In the genomic region with DNA sequence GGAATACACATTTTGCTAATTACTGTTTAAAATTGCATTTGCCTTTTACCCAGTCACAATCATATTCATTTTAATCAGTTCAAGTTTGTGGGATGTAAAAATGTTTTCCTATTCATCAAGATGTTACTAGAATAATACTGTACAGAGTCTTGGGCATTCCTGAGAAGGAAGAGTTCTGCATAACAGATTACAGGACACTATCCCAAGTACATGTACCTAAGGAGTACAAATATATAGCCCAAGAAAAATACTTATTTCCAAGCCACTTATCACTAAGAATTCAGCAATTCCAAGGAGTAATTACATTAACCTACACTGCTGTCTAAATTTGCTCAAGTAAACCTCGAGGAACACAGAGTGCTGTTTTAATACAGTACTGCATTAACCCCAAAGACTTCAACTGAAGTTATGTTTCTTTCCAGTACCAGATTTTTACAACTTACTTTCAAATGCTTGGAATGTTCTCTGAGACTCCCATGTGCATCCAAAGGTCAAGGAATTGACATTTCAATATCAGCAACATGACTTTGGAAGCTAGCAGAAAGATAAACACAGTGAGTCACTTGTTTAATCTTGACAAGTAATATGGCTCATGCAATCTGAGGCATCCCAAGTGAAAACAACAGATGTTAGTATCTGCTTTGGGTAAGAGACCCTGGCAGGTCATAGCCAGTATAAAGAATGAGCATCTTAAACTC, we compare ENCODE assay signal across 13 cellular contexts.
DNase-seq lines count a peak whose midpoint lies in the region; ATAC-seq, FAIRE-seq and TF ChIP-seq lines count a peak whose summit lies in the region.
"Had no signal": no experiment of that assay in that cellular context is flagged by ENCODE, and none has a peak within 500 bp of the region (broad histone marks: within the 10 kb centered on the region; RNA-seq: fewer than 3 reads in every experiment).

No MANE protein-coding gene starts in this region.

- H3K4me3 Mint-ChIP-seq in astrocyte (ENCODE audit: unreplicated experiment) = no peak overlapping the region
- H3K4me3 Mint-ChIP-seq: activated CD4-positive, alpha-beta memory T cell treated with anti-CD3 and anti-CD28 coated beads, Interleukin-2, amount 10 ng/mL, durations not matched to agents 7 days and 5 days; stimulated activated naive B cell treated with anti-CD40 and anti-IgM and Interleukin-4, amounts not matched to agents 10 μg/mL and 1 μg/mL and 100 μg/mL, for 72 hours had no signal

- H3K4me2 ChIP-seq in astrocyte (ENCODE audit: low read length) = peak overlapping the region; percentile 55

- intact Hi-C loops in right cardiac atrium (cut with DNase I) = no loop called here

- no peaks in the 10 kb centered on the region for H3K36me3 ChIP-seq in astrocyte (ENCODE audit: insufficient read depth, low read length)

- peak; percentile 86 for FAIRE-seq in H54 (lab: Jason Lieb, UNC)
- peak; percentile 89 for FAIRE-seq in astrocyte (lab: Jason Lieb, UNC)

- no peaks in the 10 kb centered on the region for H3K9me3 Mint-ChIP-seq in astrocyte (ENCODE audit: unreplicated experiment)
- H3K9me3 Mint-ChIP-seq: activated CD4-positive, alpha-beta memory T cell treated with anti-CD3 and anti-CD28 coated beads, Interleukin-2, amount 10 ng/mL, durations not matched to agents 7 days and 5 days; stimulated activated naive B cell treated with anti-CD40 and anti-IgM and Interleukin-4, amounts not matched to agents 10 μg/mL and 1 μg/mL and 100 μg/mL, for 72 hours had no signal

- no peaks in the 10 kb centered on the region for H3K36me3 Mint-ChIP-seq in astrocyte (ENCODE audit: low read depth, unreplicated experiment)
- H3K36me3 Mint-ChIP-seq: stimulated activated naive B cell treated with anti-CD40 and anti-IgM and Interleukin-4, amounts not matched to agents 10 μg/mL and 1 μg/mL and 100 μg/mL, for 72 hours had no signal

- H3K27ac ChIP-seq in astrocyte (ENCODE audit: low read depth, low read length) (peak overlapping the region; percentile 25), right cardiac atrium (ENCODE audit: low read length) (no peak overlapping the region)

- WGBS in right cardiac atrium = 42% methylated on average over 1 of the region's 1 CpG

- H3K4me1 ChIP-seq in astrocyte (ENCODE audit: insufficient read depth, low read length) (peaks cover 9% of the 10 kb centered on the region), right cardiac atrium (ENCODE audit: control insufficient read depth, insufficient read depth, low read length) (peaks cover 2% of the 10 kb centered on the region)

- no peaks in the 10 kb centered on the region for H3K79me2 ChIP-seq in astrocyte (ENCODE audit: insufficient read depth, low read length)

- no peak for TF ChIP-seq POLR2A in H54 (IDR thresholded peaks at IDR 0.05; ENCODE audit: low read depth, low read length)

- H3K27me3 ChIP-seq in astrocyte (ENCODE audit: insufficient read depth, low read length) (no peaks in the 10 kb centered on the region), right cardiac atrium (ENCODE audit: control insufficient read depth, insufficient read depth) (no peaks in the 10 kb centered on the region)

- DNase-seq in A172 (ENCODE audit: low spot score) (peak; percentile 76), H54 (ENCODE audit: insufficient read length, low spot score) (peak; percentile 5), astrocyte (ENCODE audit: low read depth) (peak; percentile 90), right cardiac atrium (no peak), midbrain (lab: John Stamatoyannopoulos, UW) (no peak)
- DNase-seq: activated CD4-positive, alpha-beta memory T cell treated with anti-CD3 and anti-CD28 coated beads, Interleukin-2, amount 10 ng/mL, durations not matched to agents 7 days and 5 days; C1 segment of cervical spinal cord; head of caudate nucleus; NCI-H2227 treated with DMSO at 0.1 percent for 48 hours; stimulated activated naive B cell treated with anti-CD40 and anti-IgM and Interleukin-4, amounts not matched to agents 10 μg/mL and 1 μg/mL and 100 μg/mL, for 72 hours had no signal

- H3K9ac ChIP-seq in astrocyte (ENCODE audit: low read length) = no peak overlapping the region

- H3K27ac Mint-ChIP-seq in astrocyte (ENCODE audit: unreplicated experiment) = peak overlapping the region; percentile 54
- H3K27ac Mint-ChIP-seq: activated CD4-positive, alpha-beta memory T cell treated with anti-CD3 and anti-CD28 coated beads, Interleukin-2, amount 10 ng/mL, durations not matched to agents 7 days and 5 days; stimulated activated naive B cell treated with anti-CD40 and anti-IgM and Interleukin-4, amounts not matched to agents 10 μg/mL and 1 μg/mL and 100 μg/mL, for 72 hours had no signal

- no peaks in the 10 kb centered on the region for H4K20me1 ChIP-seq in astrocyte (ENCODE audit: insufficient read depth, low read length)

- H3K9me3 ChIP-seq in astrocyte (ENCODE audit: insufficient read depth, low read depth, low read length) = no peaks in the 10 kb centered on the region
- no peaks in the 10 kb centered on the region for H3K9me3 ChIP-seq in right cardiac atrium (ENCODE audit: control insufficient read depth, low read length)

- no peak overlapping the region for H2AFZ ChIP-seq in astrocyte (ENCODE audit: low read depth, low read length)

- TF ChIP-seq CTCF in astrocyte (IDR thresholded peaks at IDR 0.05; ENCODE audit: insufficient read depth, low read depth, low read length) = no peak

- H3K4me3 ChIP-seq in astrocyte (ENCODE audit: insufficient read depth, low read depth, low read length) = no peak overlapping the region
- no peak overlapping the region for H3K4me3 ChIP-seq in right cardiac atrium (ENCODE audit: low read length)

- ATAC-seq in right cardiac atrium (peak; percentile 46 to 54), esophagus mucosa (no peak), HG03045 (IDR thresholded peaks at IDR 0.05; ENCODE audit: unreplicated experiment) (no peak), GM18867 (IDR thresholded peaks at IDR 0.05; ENCODE audit: unreplicated experiment) (no peak)
- ATAC-seq: stimulated activated naive B cell treated with anti-CD40 and anti-IgM and Interleukin-4, amounts not matched to agents 10 μg/mL and 1 μg/mL and 100 μg/mL, for 72 hours had no signal

- H3K27me3 Mint-ChIP-seq in astrocyte (ENCODE audit: low read depth, unreplicated experiment) = no peaks in the 10 kb centered on the region

- peaks cover 39% of the 10 kb centered on the region for H3K4me1 Mint-ChIP-seq in astrocyte (ENCODE audit: low read depth, unreplicated experiment)
- H3K4me1 Mint-ChIP-seq: activated CD4-positive, alpha-beta memory T cell treated with anti-CD3 and anti-CD28 coated beads, Interleukin-2, amount 10 ng/mL, durations not matched to agents 7 days and 5 days; stimulated activated naive B cell treated with anti-CD40 and anti-IgM and Interleukin-4, amounts not matched to agents 10 μg/mL and 1 μg/mL and 100 μg/mL, for 72 hours had no signal

Comparison
In these comparisons a context has a peak if more than half of its experiments do, and no peak if none do; other contexts are left out.
1. DNase-seq: peak in A172 (single experiment), H54 (single experiment) and astrocyte (single experiment); none in right cardiac atrium (0 of 3) and midbrain (single experiment).
2. ATAC-seq: peak in right cardiac atrium (2 of 2); none in esophagus mucosa (single experiment), HG03045 (single experiment) and GM18867 (single experiment).